Comparison of ENCODE assay signal across 16 cellular contexts in the genomic region with DNA sequence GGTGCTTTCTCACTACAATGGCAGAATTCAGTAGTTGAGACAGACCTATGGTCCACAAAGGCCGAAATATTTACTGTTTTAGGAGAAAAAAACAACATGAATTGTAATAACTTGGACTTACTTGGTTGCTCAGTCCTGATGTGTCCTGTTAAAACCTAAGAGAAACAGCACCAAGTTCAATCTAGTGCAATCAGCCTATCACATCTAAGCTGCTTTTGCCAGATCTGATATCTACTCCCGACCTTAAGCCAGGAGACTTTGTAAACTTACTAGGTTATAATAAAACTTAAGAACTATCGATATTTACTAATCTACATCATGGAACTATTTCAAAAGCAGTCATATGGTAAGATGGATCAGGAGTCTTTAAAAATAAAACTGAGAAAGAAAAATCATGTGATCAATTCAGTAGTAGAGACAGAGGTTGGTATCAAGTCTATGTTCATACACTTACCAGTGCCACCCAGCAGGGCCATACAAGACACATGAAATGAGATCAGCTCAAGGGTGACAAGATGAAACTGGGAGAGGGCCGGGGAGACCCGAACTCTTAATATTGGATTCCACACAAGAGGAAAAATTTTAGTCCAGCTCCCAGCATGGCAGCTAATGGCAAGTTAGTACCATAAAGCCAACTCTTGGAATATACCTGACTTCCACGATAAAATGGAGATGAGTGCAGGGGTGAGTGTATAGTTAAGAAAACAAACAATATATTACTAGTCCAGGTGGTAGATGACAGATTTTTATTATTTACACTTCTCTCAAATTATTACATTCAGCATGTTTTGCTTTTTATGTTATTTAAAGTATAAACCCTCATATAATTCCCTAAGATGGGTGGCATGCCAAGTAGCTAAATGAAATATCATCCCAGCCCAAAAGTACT. TPM values are rescaled to one million over a fixed set of nuclear protein-coding genes. Genes with fewer than 3 reads are reported as not detected.
DNase-seq lines count a peak whose midpoint lies in the region; ATAC-seq and TF ChIP-seq lines count a peak whose summit lies in the region.
"Had no signal": no experiment of that assay in that cellular context is flagged by ENCODE, and none has a peak within 500 bp of the region (broad histone marks: within the 10 kb centered on the region; RNA-seq: fewer than 3 reads in every experiment).

No MANE protein-coding gene starts in this region.

- H2AFZ ChIP-seq in hepatocyte, result no peak overlapping the region

- H3K4me3 Mint-ChIP-seq in natural killer cell (no peak overlapping the region), type B pancreatic cell (peak overlapping the region; percentile 40)
- no peak overlapping the region for H3K4me3 Mint-ChIP-seq in natural killer cell treated with Interleukin-12 subunit alpha and Interleukin-12 subunit beta and Interleukin-15 and Interleukin-18, amount 100 ng/mL, for 72 hours
- H3K4me3 Mint-ChIP-seq in activated T-helper 1 cell treated with anti-CD3 and anti-CD28 coated beads, Interleukin-12 subunit alpha, Interleukin-12 subunit beta, Interleukin-2, Interleukin-4 antibody, amounts not matched to agents 30 ng/mL and 10 ng/mL and 1 ng/mL, durations not matched to agents 14 hours and 24 hours and 36 hours, result no peak overlapping the region

- H3K27me3 Mint-ChIP-seq in natural killer cell (ENCODE audit: low read depth in 2 of 2) (no peaks in the 10 kb centered on the region), type B pancreatic cell (no peaks in the 10 kb centered on the region)
- H3K27me3 Mint-ChIP-seq in natural killer cell treated with Interleukin-12 subunit alpha and Interleukin-12 subunit beta and Interleukin-15 and Interleukin-18, amount 100 ng/mL, for 72 hours, result no peaks in the 10 kb centered on the region
- no peaks in the 10 kb centered on the region for H3K27me3 Mint-ChIP-seq in activated T-helper 1 cell treated with anti-CD3 and anti-CD28 coated beads, Interleukin-12 subunit alpha, Interleukin-12 subunit beta, Interleukin-2, Interleukin-4 antibody, amounts not matched to agents 30 ng/mL and 10 ng/mL and 1 ng/mL, durations not matched to agents 14 hours and 24 hours and 36 hours (ENCODE audit: insufficient read depth)

- no peak overlapping the region for H3K4me3 ChIP-seq in hepatocyte
- H3K4me3 ChIP-seq: sigmoid colon, transverse colon had no signal

- WGBS in hepatocyte (ENCODE audit: low lambda C conversion rate, missing lambda C conversion rate), result 89% methylated on average over 6 of the region's 6 CpGs

- DNase-seq in natural killer cell, result no peak
- no peak for DNase-seq in natural killer cell treated with Interleukin-12 subunit alpha and Interleukin-12 subunit beta and Interleukin-15 and Interleukin-18, amount 100 ng/mL, for 72 hours (ENCODE audit: low spot score)
- DNase-seq in activated T-helper 1 cell treated with anti-CD3 and anti-CD28 coated beads, Interleukin-12 subunit alpha, Interleukin-12 subunit beta, Interleukin-2, Interleukin-4 antibody, amounts not matched to agents 30 ng/mL and 10 ng/mL and 1 ng/mL, durations not matched to agents 14 hours and 24 hours and 36 hours (ENCODE audit: low spot score), result no peak
- no peak for DNase-seq in hepatocyte (ENCODE audit: low spot score)
- no peak for DNase-seq in type B pancreatic cell (ENCODE audit: extremely low spot score, unreplicated experiment)
- DNase-seq in NCI-H1694 treated with DMSO at 0.1 percent for 48 hours (lab: John Stamatoyannopoulos, UW), result no peak
- no peak for DNase-seq in hepatic stellate cell (ENCODE audit: low spot score)
- DNase-seq: activated CD8-positive, alpha-beta memory T cell treated with anti-CD3 and anti-CD28 coated beads for 24 hours; central memory CD4-positive, alpha-beta T cell; foreskin keratinocyte; sigmoid colon; stimulated activated CD4-positive, alpha-beta T cell treated with anti-CD3 and anti-CD28 coated beads, Interleukin-2, amount 100 ng/mL, for 48 hours; stimulated activated CD8-positive, alpha-beta memory T cell treated with anti-CD3 and anti-CD28 coated beads, Interleukin-4, amount 100 ng/mL, for 48 hours; transverse colon had no signal

- no peaks in the 10 kb centered on the region for H3K9me3 ChIP-seq in hepatocyte (ENCODE audit: low read depth)
- H3K9me3 ChIP-seq: neutrophil, sigmoid colon, transverse colon had no signal

- H3K4me2 ChIP-seq in hepatocyte, result no peak overlapping the region

- H3K36me3 Mint-ChIP-seq in natural killer cell (no peaks in the 10 kb centered on the region), type B pancreatic cell (peaks cover 34% of the 10 kb centered on the region)
- H3K36me3 Mint-ChIP-seq in natural killer cell treated with Interleukin-12 subunit alpha and Interleukin-12 subunit beta and Interleukin-15 and Interleukin-18, amount 100 ng/mL, for 72 hours, result peaks cover 13% of the 10 kb centered on the region
- H3K36me3 Mint-ChIP-seq in activated T-helper 1 cell treated with anti-CD3 and anti-CD28 coated beads, Interleukin-12 subunit alpha, Interleukin-12 subunit beta, Interleukin-2, Interleukin-4 antibody, amounts not matched to agents 30 ng/mL and 10 ng/mL and 1 ng/mL, durations not matched to agents 14 hours and 24 hours and 36 hours (ENCODE audit: low read depth), result peaks cover 33% of the 10 kb centered on the region

- H3K9me2 ChIP-seq in hepatocyte (replicated peaks; ENCODE audit: insufficient read depth), result no peaks in the 10 kb centered on the region

- H3K4me1 Mint-ChIP-seq in natural killer cell (no peaks in the 10 kb centered on the region), type B pancreatic cell (ENCODE audit: unreplicated experiment) (peaks cover 11% of the 10 kb centered on the region)
- peaks cover 4 to 13% of the 10 kb centered on the region in 2 donors for H3K4me1 Mint-ChIP-seq in natural killer cell treated with Interleukin-12 subunit alpha and Interleukin-12 subunit beta and Interleukin-15 and Interleukin-18, amount 100 ng/mL, for 72 hours (ENCODE audit: low read depth in 2 of 2)
- peaks cover 27% of the 10 kb centered on the region for H3K4me1 Mint-ChIP-seq in activated T-helper 1 cell treated with anti-CD3 and anti-CD28 coated beads, Interleukin-12 subunit alpha, Interleukin-12 subunit beta, Interleukin-2, Interleukin-4 antibody, amounts not matched to agents 30 ng/mL and 10 ng/mL and 1 ng/mL, durations not matched to agents 14 hours and 24 hours and 36 hours (ENCODE audit: low read depth)

- intact Hi-C loops in natural killer cell (cut with micrococcal nuclease), result no loop called here
- intact Hi-C loops in activated T-helper 1 cell treated with anti-CD3 and anti-CD28 coated beads, Interleukin-12 subunit alpha, Interleukin-12 subunit beta, Interleukin-2, Interleukin-4 antibody, amounts not matched to agents 30 ng/mL and 10 ng/mL and 1 ng/mL, durations not matched to agents 14 hours and 24 hours and 36 hours (cut with micrococcal nuclease), result no loop called here

- no peaks in the 10 kb centered on the region for H3K27me3 ChIP-seq in hepatocyte
- H3K27me3 ChIP-seq: foreskin keratinocyte, neutrophil, sigmoid colon, transverse colon had no signal

- peaks cover 5% of the 10 kb centered on the region for H3K79me2 ChIP-seq in hepatocyte

- H3K36me3 ChIP-seq in hepatocyte (replicated peaks; ENCODE audit: insufficient read depth, low read depth), result peaks cover 3% of the 10 kb centered on the region

- H3K9me3 Mint-ChIP-seq in natural killer cell, result no peaks in the 10 kb centered on the region
- H3K9me3 Mint-ChIP-seq in natural killer cell treated with Interleukin-12 subunit alpha and Interleukin-12 subunit beta and Interleukin-15 and Interleukin-18, amount 100 ng/mL, for 72 hours, result no peaks in the 10 kb centered on the region
- no peaks in the 10 kb centered on the region for H3K9me3 Mint-ChIP-seq in activated T-helper 1 cell treated with anti-CD3 and anti-CD28 coated beads, Interleukin-12 subunit alpha, Interleukin-12 subunit beta, Interleukin-2, Interleukin-4 antibody, amounts not matched to agents 30 ng/mL and 10 ng/mL and 1 ng/mL, durations not matched to agents 14 hours and 24 hours and 36 hours
- no peaks in the 10 kb centered on the region for H3K9me3 Mint-ChIP-seq in type B pancreatic cell

- no peaks in the 10 kb centered on the region for H3K4me1 ChIP-seq in hepatocyte (ENCODE audit: insufficient read depth)
- H3K4me1 ChIP-seq: foreskin keratinocyte, sigmoid colon, transverse colon had no signal

- H3K27ac Mint-ChIP-seq in natural killer cell, result peak overlapping the region; percentile 13 to 61
- no peak overlapping the region for H3K27ac Mint-ChIP-seq in natural killer cell treated with Interleukin-12 subunit alpha and Interleukin-12 subunit beta and Interleukin-15 and Interleukin-18, amount 100 ng/mL, for 72 hours
- peak overlapping the region; percentile 34 for H3K27ac Mint-ChIP-seq in activated T-helper 1 cell treated with anti-CD3 and anti-CD28 coated beads, Interleukin-12 subunit alpha, Interleukin-12 subunit beta, Interleukin-2, Interleukin-4 antibody, amounts not matched to agents 30 ng/mL and 10 ng/mL and 1 ng/mL, durations not matched to agents 14 hours and 24 hours and 36 hours
- H3K27ac Mint-ChIP-seq in type B pancreatic cell, result peak overlapping the region; percentile 78

- no peaks in the 10 kb centered on the region for H4K20me1 ChIP-seq in hepatocyte (ENCODE audit: insufficient read depth, poor library complexity, severe bottlenecking)

- ATAC-seq in natural killer cell, result peak in 1 of 3 donors; percentile 18
- ATAC-seq in natural killer cell treated with Interleukin-12 subunit alpha and Interleukin-12 subunit beta and Interleukin-15 and Interleukin-18, amount 100 ng/mL, for 72 hours, result no peak
- no peak for ATAC-seq in GM21717 (IDR thresholded peaks at IDR 0.05; ENCODE audit: unreplicated experiment)
- ATAC-seq: foreskin keratinocyte had no signal

- no peak for TF ChIP-seq CTCF in natural killer cell (IDR thresholded peaks at IDR 0.05)
- TF ChIP-seq CTCF in hepatocyte (IDR thresholded peaks at IDR 0.05; ENCODE audit: poor library complexity), result no peak
- TF ChIP-seq CTCF in type B pancreatic cell (conservative IDR thresholded peaks at IDR 0.05), result no peak

- peak overlapping the region; percentile 37 for H3K27ac ChIP-seq in hepatocyte
- H3K27ac ChIP-seq: foreskin keratinocyte, neutrophil, transverse colon had no signal

RNA-seq across cellular contexts. Expression of gene NUDT4, which starts 27.5 kb away (rescaled TPM):
- total RNA-seq in natural killer cell (10 to 100 TPM; 51.6 to 61.5 (median 52.2) TPM), hepatocyte (243 and 265 TPM in 2 replicates), type B pancreatic cell (ENCODE audit: low replicate concordance) (89.8 and 172 TPM in 2 replicates)
- total RNA-seq in natural killer cell treated with Interleukin-12 subunit alpha and Interleukin-12 subunit beta and Interleukin-15 and Interleukin-18, amount 100 ng/mL, for 72 hours, result 10 to 100 TPM; 30.3 to 32.8 TPM
- 90.9 and 94.3 TPM in 2 replicates for total RNA-seq in activated T-helper 1 cell treated with anti-CD3 and anti-CD28 coated beads, Interleukin-12 subunit alpha, Interleukin-12 subunit beta, Interleukin-2, Interleukin-4 antibody, amounts not matched to agents 30 ng/mL and 10 ng/mL and 1 ng/mL, durations not matched to agents 14 hours and 24 hours and 36 hours
- 123 and 151 TPM in 2 replicates for polyA plus RNA-seq in hepatocyte

RNA-seq across cellular contexts. Expression of gene UBE2N, which starts 36.5 kb away (rescaled TPM):
- 10 to 100 TPM; 72.3 to 79.7 (median 72.9) TPM for total RNA-seq in natural killer cell
- total RNA-seq in natural killer cell treated with Interleukin-12 subunit alpha and Interleukin-12 subunit beta and Interleukin-15 and Interleukin-18, amount 100 ng/mL, for 72 hours, result 100 to 1,000 TPM; 184 to 213 TPM
- total RNA-seq in activated T-helper 1 cell treated with anti-CD3 and anti-CD28 coated beads, Interleukin-12 subunit alpha, Interleukin-12 subunit beta, Interleukin-2, Interleukin-4 antibody, amounts not matched to agents 30 ng/mL and 10 ng/mL and 1 ng/mL, durations not matched to agents 14 hours and 24 hours and 36 hours, result 231 and 239 TPM in 2 replicates
- 50.9 and 59.1 TPM in 2 replicates for total RNA-seq in hepatocyte
- 121 and 131 TPM in 2 replicates for polyA plus RNA-seq in hepatocyte
- total RNA-seq in type B pancreatic cell (ENCODE audit: low replicate concordance), result 95.1 and 102 TPM in 2 replicates

Comparison
In these comparisons a context has a peak if more than half of its experiments do, and no peak if none do; other contexts are left out.
1. H3K27ac Mint-ChIP-seq: peak in natural killer cell (2 of 2), activated T-helper 1 cell treated with anti-CD3 and anti-CD28 coated beads, Interleukin-12 subunit alpha, Interleukin-12 subunit beta, Interleukin-2, Interleukin-4 antibody, amounts not matched to agents 30 ng/mL and 10 ng/mL and 1 ng/mL, durations not matched to agents 14 hours and 24 hours and 36 hours (single experiment) and type B pancreatic cell (single experiment); none in natural killer cell treated with Interleukin-12 subunit alpha and Interleukin-12 subunit beta and Interleukin-15 and Interleukin-18, amount 100 ng/mL, for 72 hours (0 of 2).